Comparison of ENCODE assay signal across 28 cellular contexts in the genomic region with DNA sequence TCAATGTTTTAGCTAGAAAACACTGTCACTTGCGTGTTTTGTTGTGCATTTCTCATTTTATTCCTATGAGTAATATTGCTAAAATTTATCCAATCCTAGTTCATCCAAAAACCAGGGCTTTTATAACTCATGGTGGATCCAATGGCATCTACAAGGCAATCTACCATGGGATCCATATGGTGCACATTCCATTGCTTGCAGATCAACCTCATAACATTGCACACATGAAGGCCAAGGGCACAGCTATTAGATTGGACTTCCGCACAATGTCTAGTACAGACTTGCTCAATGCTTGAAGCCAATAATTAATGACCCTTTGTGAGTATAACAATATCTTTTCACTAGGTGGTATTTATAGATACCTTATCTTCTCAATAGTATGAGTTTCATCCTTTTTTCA. TPM values are rescaled to one million over a fixed set of nuclear protein-coding genes. Genes with fewer than 3 reads are reported as not detected.
"Had no signal": no experiment of that assay in that cellular context is flagged by ENCODE, and none has a peak within 500 bp of the region (broad histone marks: within the 10 kb centered on the region; RNA-seq: fewer than 3 reads in every experiment).

No MANE protein-coding gene starts in this region.

- ATAC-seq: activated CD4-positive, CD25-positive, alpha-beta regulatory T cell treated with anti-CD3 and anti-CD28 coated beads, Interleukin-2, amount 50 U/mL, for 24 hours; activated CD8-positive, alpha-beta memory T cell treated with anti-CD3 and anti-CD28 coated beads, Interleukin-2, amount 10 ng/mL, durations not matched to agents 7 days and 5 days; activated CD8-positive, alpha-beta T cell treated with anti-CD3 and anti-CD28 coated beads for 36 hours; activated naive CD8-positive, alpha-beta T cell treated with anti-CD3 and anti-CD28 coated beads, Interleukin-2, amount 50 U/mL, for 24 hours; heart left ventricle; left ventricle myocardium superior; naive thymus-derived CD8-positive, alpha-beta T cell; upper lobe of right lung had no signal

- H3K9ac ChIP-seq: neural progenitor cell had no signal

- H3K4me2 ChIP-seq: neural progenitor cell had no signal

- H3K4me3 ChIP-seq: heart left ventricle, neural progenitor cell, sigmoid colon, spleen, thyroid gland, upper lobe of right lung had no signal

- H3K36me3 ChIP-seq: heart left ventricle, neural progenitor cell, sigmoid colon, spleen, thyroid gland, upper lobe of right lung had no signal

- H2AFZ ChIP-seq: neural progenitor cell had no signal

- DNase-seq: activated CD4-positive, alpha-beta T cell treated with anti-CD3 and anti-CD28 coated beads, Interleukin-2, amount 10 ng/mL, durations not matched to agents 24 days and 14 days; activated CD8-positive, alpha-beta memory T cell treated with anti-CD3 and anti-CD28 coated beads, Interleukin-2, amount 10 ng/mL, durations not matched to agents 7 days and 5 days; activated CD8-positive, alpha-beta T cell treated with anti-CD3 and anti-CD28 coated beads for 36 hours; activated gamma-delta T cell; activated naive CD4-positive, alpha-beta T cell treated with anti-CD3 and anti-CD28 coated beads, Interleukin-2, amount 50 U/mL, for 16 hours; activated naive CD8-positive, alpha-beta T cell treated with anti-CD3 and anti-CD28 coated beads, Interleukin-2, amount 50 U/mL, for 24 hours; anterior cingulate cortex; caudate nucleus; effector CD4-positive, alpha-beta T cell; heart left ventricle; left ventricle myocardium superior; mammary epithelial cell; naive thymus-derived CD8-positive, alpha-beta T cell; posterior cingulate gyrus; sigmoid colon; spleen; stimulated activated CD4-positive, alpha-beta T cell treated with anti-CD3 and anti-CD28 coated beads, Interleukin-4, amount 100 ng/mL, for 1 hour; stimulated activated naive CD4-positive, alpha-beta T cell treated with Interleukin-2 at 50 U/mL for 16 hours; substantia nigra; thyroid gland; upper lobe of right lung had no signal

- H3K27ac ChIP-seq: heart left ventricle, neural progenitor cell, sigmoid colon, spleen, thyroid gland, upper lobe of right lung had no signal

- H3K27me3 ChIP-seq: heart left ventricle, neural progenitor cell, sigmoid colon, spleen, thyroid gland, upper lobe of right lung had no signal

- H3K9me3 ChIP-seq: thyroid gland, upper lobe of right lung had no signal

- H3K4me1 ChIP-seq: heart left ventricle, neural progenitor cell, sigmoid colon, spleen, thyroid gland, upper lobe of right lung had no signal

RNA-seq across cellular contexts. Expression of a gene that starts 57.2 kb away (rescaled TPM):
- total RNA-seq: activated CD4-positive, alpha-beta T cell treated with anti-CD3 and anti-CD28 coated beads, Interleukin-2, amount 10 ng/mL, durations not matched to agents 24 days and 14 days; activated CD8-positive, alpha-beta memory T cell treated with anti-CD3 and anti-CD28 coated beads, Interleukin-2, amount 10 ng/mL, durations not matched to agents 7 days and 5 days; activated CD8-positive, alpha-beta T cell treated with anti-CD3 and anti-CD28 coated beads for 36 hours; activated T-helper 1 cell treated with anti-CD3 and anti-CD28 coated beads, Interleukin-12 subunit alpha, Interleukin-12 subunit beta, Interleukin-2, Interleukin-4 antibody, amounts not matched to agents 30 ng/mL and 10 ng/mL and 1 ng/mL, durations not matched to agents 14 hours and 24 hours and 36 hours; esophagus mucosa; heart left ventricle; left ventricle myocardium superior; mesothelial cell of epicardium; naive thymus-derived CD8-positive, alpha-beta T cell; omental fat pad; sigmoid colon; spleen; T-helper 2 cell treated with Interferon-gamma antibody and Interleukin-4, amounts not matched to agents 100 ng/mL and 5 ng/mL, for 36 hours; thyroid gland had no signal
- polyA plus RNA-seq: heart left ventricle; mammary epithelial cell; naive thymus-derived CD8-positive, alpha-beta T cell; spleen had no signal
